In the genomic region with DNA sequence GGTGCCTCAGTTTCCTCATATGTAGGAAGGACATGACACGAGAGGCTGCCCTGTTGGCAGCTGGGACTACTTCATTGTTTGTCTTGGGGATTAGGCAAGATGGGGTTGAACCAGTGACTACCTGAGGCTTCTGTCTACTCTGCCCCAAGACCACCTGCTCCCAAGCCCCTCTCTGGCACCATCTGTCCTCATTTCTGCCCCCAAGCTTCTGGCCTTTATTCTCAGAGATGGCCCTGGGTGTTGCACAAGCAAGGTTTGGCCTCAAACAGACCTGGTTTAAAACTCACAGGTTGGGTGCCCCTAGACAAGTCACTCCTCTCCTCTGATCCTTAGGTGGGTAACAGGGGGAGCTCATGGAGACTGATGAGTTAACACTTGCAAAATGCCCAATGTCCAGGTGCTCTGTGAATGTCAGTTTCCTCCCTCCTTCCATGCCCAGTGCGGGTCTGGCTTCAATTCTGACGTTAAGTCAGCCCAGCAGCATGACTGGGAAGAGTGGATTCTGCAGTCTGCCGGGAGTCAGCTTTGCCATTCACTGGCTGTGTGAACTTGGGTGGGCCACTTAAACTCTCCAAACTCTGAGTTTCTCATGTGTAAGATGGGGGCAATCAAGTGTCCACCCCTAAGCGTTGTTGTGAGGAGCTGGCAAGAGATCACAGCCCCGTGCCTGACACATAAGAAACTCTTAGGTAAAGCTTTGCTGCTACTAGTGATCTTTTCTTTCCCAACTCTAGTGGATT, we compare ENCODE assay signal across 18 cellular contexts.
DNase-seq lines count a peak whose midpoint lies in the region; ATAC-seq and TF ChIP-seq lines count a peak whose summit lies in the region.
"Had no signal": no experiment of that assay in that cellular context is flagged by ENCODE, and none has a peak within 500 bp of the region (broad histone marks: within the 10 kb centered on the region; RNA-seq: fewer than 3 reads in every experiment).

No MANE protein-coding gene starts in this region.

- WGBS in sigmoid colon, 2 donors = 74 to 86% methylated on average over 6 of the region's 6 CpGs

- no peaks in the 10 kb centered on the region for H3K4me1 Mint-ChIP-seq in activated CD4-positive, alpha-beta T cell treated with anti-CD3 and anti-CD28 coated beads, Interleukin-2, amount 10 ng/mL, durations not matched to agents 24 days and 14 days
- H3K4me1 Mint-ChIP-seq in natural killer cell treated with Interleukin-12 subunit alpha and Interleukin-12 subunit beta and Interleukin-15 and Interleukin-18, amount 100 ng/mL, for 72 hours (ENCODE audit: low read depth in 2 of 2) = peaks cover 0 to 5% of the 10 kb centered on the region in 2 donors
- H3K4me1 Mint-ChIP-seq in natural killer cell (peaks cover 0 to 6% of the 10 kb centered on the region in 2 donors), nephron progenitor cell (no peaks in the 10 kb centered on the region)

- H3K4me1 ChIP-seq in sigmoid colon = no peaks in the 10 kb centered on the region
- H3K4me1 ChIP-seq: Caco-2, HAP-1 had no signal

- no peaks in the 10 kb centered on the region for H3K36me3 ChIP-seq in sigmoid colon
- H3K36me3 ChIP-seq: BLaER1, HAP-1 had no signal

- no peak overlapping the region for H3K4me3 Mint-ChIP-seq in activated CD4-positive, alpha-beta T cell treated with anti-CD3 and anti-CD28 coated beads, Interleukin-2, amount 10 ng/mL, durations not matched to agents 24 days and 14 days
- no peak overlapping the region for H3K4me3 Mint-ChIP-seq in natural killer cell treated with Interleukin-12 subunit alpha and Interleukin-12 subunit beta and Interleukin-15 and Interleukin-18, amount 100 ng/mL, for 72 hours
- H3K4me3 Mint-ChIP-seq in natural killer cell (no peak overlapping the region), nephron progenitor cell (no peak overlapping the region)
- H3K4me3 Mint-ChIP-seq: B cell; CD4-positive, CD25-positive, alpha-beta regulatory T cell; CD8-positive, alpha-beta T cell; HFFc6 had no signal

- H3K4me3 ChIP-seq in sigmoid colon = no peak overlapping the region
- H3K4me3 ChIP-seq: BLaER1, HAP-1 had no signal

- no peaks in the 10 kb centered on the region for H3K27me3 Mint-ChIP-seq in activated CD4-positive, alpha-beta T cell treated with anti-CD3 and anti-CD28 coated beads, Interleukin-2, amount 10 ng/mL, durations not matched to agents 24 days and 14 days
- H3K27me3 Mint-ChIP-seq in natural killer cell treated with Interleukin-12 subunit alpha and Interleukin-12 subunit beta and Interleukin-15 and Interleukin-18, amount 100 ng/mL, for 72 hours = peaks cover 44 to 63% of the 10 kb centered on the region in 2 donors
- peaks cover 54 to 72% of the 10 kb centered on the region in 2 donors for H3K27me3 Mint-ChIP-seq in natural killer cell (ENCODE audit: low read depth in 2 of 2)
- H3K27me3 Mint-ChIP-seq in nephron progenitor cell (ENCODE audit: low read depth, poor library complexity) = peaks cover 47% of the 10 kb centered on the region

- no peak for TF ChIP-seq POLR2A in sigmoid colon (IDR thresholded peaks at IDR 0.05)

- H3K27ac Mint-ChIP-seq in activated CD4-positive, alpha-beta T cell treated with anti-CD3 and anti-CD28 coated beads, Interleukin-2, amount 10 ng/mL, durations not matched to agents 24 days and 14 days = no peak overlapping the region
- H3K27ac Mint-ChIP-seq in natural killer cell treated with Interleukin-12 subunit alpha and Interleukin-12 subunit beta and Interleukin-15 and Interleukin-18, amount 100 ng/mL, for 72 hours = peak overlapping the region; percentile 15 to 19
- no peak overlapping the region for H3K27ac Mint-ChIP-seq in natural killer cell
- no peak overlapping the region for H3K27ac Mint-ChIP-seq in nephron progenitor cell
- H3K27ac Mint-ChIP-seq: B cell; CD4-positive, CD25-positive, alpha-beta regulatory T cell; CD8-positive, alpha-beta T cell; HFFc6 had no signal

- TF ChIP-seq CTCF in natural killer cell (IDR thresholded peaks at IDR 0.05) (no peak), sigmoid colon (IDR thresholded peaks at IDR 0.05) (no peak), nephron progenitor cell (IDR thresholded peaks at IDR 0.05) (no peak)

- H3K9me3 ChIP-seq in sigmoid colon = peaks cover 0 to 4% (median 0%) of the 10 kb centered on the region in 4 donors
- H3K9me3 ChIP-seq: Caco-2, HAP-1 had no signal

- no peaks in the 10 kb centered on the region for H3K36me3 Mint-ChIP-seq in activated CD4-positive, alpha-beta T cell treated with anti-CD3 and anti-CD28 coated beads, Interleukin-2, amount 10 ng/mL, durations not matched to agents 24 days and 14 days (ENCODE audit: low read depth)
- H3K36me3 Mint-ChIP-seq in natural killer cell treated with Interleukin-12 subunit alpha and Interleukin-12 subunit beta and Interleukin-15 and Interleukin-18, amount 100 ng/mL, for 72 hours = no peaks in the 10 kb centered on the region
- H3K36me3 Mint-ChIP-seq in natural killer cell (no peaks in the 10 kb centered on the region), nephron progenitor cell (ENCODE audit: low read depth) (no peaks in the 10 kb centered on the region)
- H3K36me3 Mint-ChIP-seq: CD8-positive, alpha-beta T cell had no signal

- H3K9me3 Mint-ChIP-seq in activated CD4-positive, alpha-beta T cell treated with anti-CD3 and anti-CD28 coated beads, Interleukin-2, amount 10 ng/mL, durations not matched to agents 24 days and 14 days = peaks cover 20% of the 10 kb centered on the region
- H3K9me3 Mint-ChIP-seq in natural killer cell treated with Interleukin-12 subunit alpha and Interleukin-12 subunit beta and Interleukin-15 and Interleukin-18, amount 100 ng/mL, for 72 hours = no peaks in the 10 kb centered on the region
- no peaks in the 10 kb centered on the region for H3K9me3 Mint-ChIP-seq in natural killer cell
- H3K9me3 Mint-ChIP-seq in nephron progenitor cell = peaks cover 5% of the 10 kb centered on the region
- H3K9me3 Mint-ChIP-seq: CD8-positive, alpha-beta T cell had no signal

- peak; percentile 30 for DNase-seq in activated CD4-positive, alpha-beta T cell treated with anti-CD3 and anti-CD28 coated beads, Interleukin-2, amount 10 ng/mL, durations not matched to agents 24 days and 14 days
- DNase-seq in activated CD4-positive, alpha-beta T cell treated with anti-CD3 and anti-CD28 coated beads, Interleukin-2, amount 50 U/mL, for 4 hours = no peak
- DNase-seq in natural killer cell treated with Interleukin-12 subunit alpha and Interleukin-12 subunit beta and Interleukin-15 and Interleukin-18, amount 100 ng/mL, for 72 hours (ENCODE audit: low spot score) = no peak
- DNase-seq in natural killer cell (no peak), sigmoid colon (peak; percentile 19), nephron progenitor cell (no peak)
- DNase-seq: CD4-positive, CD25-positive, alpha-beta regulatory T cell; CD8-positive, alpha-beta T cell; DMS153; DND-41; GOT3; HFFc6 had no signal

- no peak for TF ChIP-seq EP300 in sigmoid colon (IDR thresholded peaks at IDR 0.05)

- no peak for ATAC-seq in natural killer cell treated with Interleukin-12 subunit alpha and Interleukin-12 subunit beta and Interleukin-15 and Interleukin-18, amount 100 ng/mL, for 72 hours
- no peak for ATAC-seq in natural killer cell
- ATAC-seq: CD8-positive, alpha-beta T cell had no signal

- intact Hi-C loops in activated CD4-positive, alpha-beta T cell treated with anti-CD3 and anti-CD28 coated beads, Interleukin-2, amount 10 ng/mL, durations not matched to agents 24 days and 14 days (cut with micrococcal nuclease) = no loop called here
- intact Hi-C loops in natural killer cell (cut with micrococcal nuclease) = no loop called here
- intact Hi-C loops in sigmoid colon (cut with DNase I) = no loop called here

- no peak overlapping the region for H3K27ac ChIP-seq in sigmoid colon
- H3K27ac ChIP-seq: 22Rv1, BLaER1, C4-2B had no signal

- peaks cover 0 to 14% (median 2%) of the 10 kb centered on the region in 3 donors for H3K27me3 ChIP-seq in sigmoid colon
- H3K27me3 ChIP-seq: BLaER1 had no signal

Comparison
In these comparisons a context has a peak if more than half of its experiments do, and no peak if none do; other contexts are left out.
1. DNase-seq: peak in activated CD4-positive, alpha-beta T cell treated with anti-CD3 and anti-CD28 coated beads, Interleukin-2, amount 10 ng/mL, durations not matched to agents 24 days and 14 days (single experiment) and sigmoid colon (single experiment); none in activated CD4-positive, alpha-beta T cell treated with anti-CD3 and anti-CD28 coated beads, Interleukin-2, amount 50 U/mL, for 4 hours (0 of 2), natural killer cell treated with Interleukin-12 subunit alpha and Interleukin-12 subunit beta and Interleukin-15 and Interleukin-18, amount 100 ng/mL, for 72 hours (single experiment), natural killer cell (single experiment) and nephron progenitor cell (single experiment).
2. H3K27ac Mint-ChIP-seq: peak in natural killer cell treated with Interleukin-12 subunit alpha and Interleukin-12 subunit beta and Interleukin-15 and Interleukin-18, amount 100 ng/mL, for 72 hours (2 of 2); none in activated CD4-positive, alpha-beta T cell treated with anti-CD3 and anti-CD28 coated beads, Interleukin-2, amount 10 ng/mL, durations not matched to agents 24 days and 14 days (single experiment), natural killer cell (0 of 2) and nephron progenitor cell (single experiment).